Comparison of ENCODE assay signal across 9 cellular contexts in the genomic region with DNA sequence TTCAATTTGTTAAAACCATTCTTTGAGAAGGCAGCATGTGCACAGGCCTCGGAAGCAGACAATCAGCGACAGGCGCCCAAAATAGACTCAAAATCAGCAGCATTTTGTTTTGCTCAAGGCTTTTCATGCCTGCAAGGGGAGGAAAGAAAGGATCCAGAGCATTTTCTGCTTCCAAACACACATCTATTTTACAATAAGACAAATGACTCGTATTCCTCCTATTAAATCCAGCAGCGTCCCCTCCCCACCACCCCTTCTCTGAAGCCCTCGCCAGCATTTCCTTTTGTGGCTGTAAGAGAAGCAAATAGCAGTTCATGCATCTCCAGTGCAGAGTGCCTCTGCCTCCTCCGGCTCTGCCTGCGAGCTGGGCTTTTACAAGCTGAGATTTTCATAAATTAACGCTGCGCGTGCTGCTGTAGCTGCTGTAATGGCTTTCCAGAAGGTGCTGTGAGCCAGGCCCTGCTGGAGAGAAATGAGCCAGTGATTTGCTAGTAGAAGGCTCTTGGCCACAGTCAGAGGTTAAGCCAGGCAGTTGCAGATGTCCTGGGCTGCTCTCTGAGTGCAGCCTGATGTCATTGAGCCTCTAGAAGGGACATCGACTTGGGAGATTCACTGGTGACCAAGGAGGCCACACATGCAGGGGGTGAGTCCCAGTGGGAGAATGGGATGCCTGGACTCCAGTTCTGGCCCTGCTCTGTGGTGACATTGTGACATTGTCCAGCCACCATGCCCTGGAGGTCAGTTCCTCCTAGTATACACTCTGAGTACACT.
DNase-seq lines count a peak whose midpoint lies in the region; FAIRE-seq and TF ChIP-seq lines count a peak whose summit lies in the region.
"Had no signal": no experiment of that assay in that cellular context is flagged by ENCODE, and none has a peak within 500 bp of the region (broad histone marks: within the 10 kb centered on the region; RNA-seq: fewer than 3 reads in every experiment).

No MANE protein-coding gene starts in this region.

- H3K27ac ChIP-seq in endothelial cell of umbilical vein (ENCODE audit: insufficient read depth, low read depth, low read length): peak overlapping the region; percentile 78
- H3K27ac ChIP-seq in transverse colon: peak overlapping the region; percentile 79 to 85 (median 82)

- no peak for TF ChIP-seq CTCF in endothelial cell of umbilical vein (IDR thresholded peaks at IDR 0.05; ENCODE audit: extremely low read depth in 1 of 2, insufficient read depth in 1 of 2, low read depth in 1 of 2, low read length in 2 of 2)
- TF ChIP-seq CTCF in transverse colon (IDR thresholded peaks at IDR 0.05): no peak
- TF ChIP-seq CTCF in progenitor cell of endocrine pancreas (IDR thresholded peaks at IDR 0.05; ENCODE audit: unreplicated experiment): no peak

- FAIRE-seq in endothelial cell of umbilical vein (lab: Jason Lieb, UNC): peak; percentile 94
- FAIRE-seq: keratinocyte had no signal

- H3K4me1 ChIP-seq in endothelial cell of umbilical vein (ENCODE audit: control insufficient read depth, extremely low read depth, insufficient read depth, low read length) (peaks cover 25% of the 10 kb centered on the region), transverse colon (peaks cover 13 to 24% (median 16%) of the 10 kb centered on the region in 4 donors)

- H3K27me3 ChIP-seq in endothelial cell of umbilical vein (ENCODE audit: control insufficient read depth in 2 of 2, insufficient read depth in 2 of 2, low read length in 2 of 2) (no peaks in the 10 kb centered on the region), transverse colon (no peaks in the 10 kb centered on the region)

- peak; percentile 81 for DNase-seq in NCI-H2227 (lab: John Stamatoyannopoulos, UW; ENCODE audit: unreplicated experiment)
- DNase-seq in endothelial cell of umbilical vein (ENCODE audit: low read depth, low spot score): peak; percentile 86
- peak; percentile 56 for DNase-seq in middle frontal gyrus (ENCODE audit: extremely low spot score, low spot score)
- DNase-seq in transverse colon: peak; percentile 42
- DNase-seq in HK-2 (ENCODE audit: unreplicated experiment): no peak
- DNase-seq in progenitor cell of endocrine pancreas (ENCODE audit: low spot score, unreplicated experiment): no peak
- no peak for DNase-seq in NCI-H2171 treated with DMSO at 0.1 percent for 48 hours (lab: John Stamatoyannopoulos, UW)
- DNase-seq: stimulated activated naive CD8-positive, alpha-beta T cell treated with anti-CD3 and anti-CD28 coated beads, Interleukin-15, Interleukin-2, amounts not matched to agents 100 U/mL and 50 U/mL, for 24 hours had no signal

- no peak overlapping the region for H2AFZ ChIP-seq in endothelial cell of umbilical vein (ENCODE audit: low read depth, low read length)

- no peaks in the 10 kb centered on the region for H3K36me3 Mint-ChIP-seq in progenitor cell of endocrine pancreas (ENCODE audit: insufficient read depth)

- no peaks in the 10 kb centered on the region for H3K36me3 ChIP-seq in endothelial cell of umbilical vein (ENCODE audit: control insufficient read depth in 2 of 2, extremely low read depth in 1 of 2, insufficient read depth in 2 of 2, low read length in 2 of 2)
- no peaks in the 10 kb centered on the region for H3K36me3 ChIP-seq in transverse colon

- peak; percentile 3 for TF ChIP-seq EP300 in transverse colon (IDR thresholded peaks at IDR 0.05; ENCODE audit: low read depth)

- H3K9me3 ChIP-seq in endothelial cell of umbilical vein (replicated peaks; ENCODE audit: control insufficient read depth, insufficient read depth, low read length): no peaks in the 10 kb centered on the region
- H3K9me3 ChIP-seq in transverse colon: no peaks in the 10 kb centered on the region

- peaks cover 10% of the 10 kb centered on the region for H3K27me3 Mint-ChIP-seq in progenitor cell of endocrine pancreas

- H3K9me1 ChIP-seq in endothelial cell of umbilical vein (replicated peaks; ENCODE audit: control insufficient read depth, extremely low read depth, insufficient read depth, low read length): no peaks in the 10 kb centered on the region

- in situ Hi-C loops in transverse colon (cut with MboI; ENCODE audit: low pct_ligation_motif_present in 1 of 4, low pct_unique_long_range_greater_than_20kb in 1 of 4, low sequenced_read_pairs in 3 of 4): no loop called here

- no peak overlapping the region for H3K4me3 Mint-ChIP-seq in progenitor cell of endocrine pancreas (ENCODE audit: low read depth)

- dilution Hi-C loops in endothelial cell of umbilical vein (cut with MboI; ENCODE audit: extremely low pct_ligation_motif_present, low sequenced_read_pairs): no loop called here

- no peaks in the 10 kb centered on the region for H3K9me3 Mint-ChIP-seq in progenitor cell of endocrine pancreas (ENCODE audit: low read depth)

- BruUV-seq in endothelial cell of umbilical vein (replicated peaks; lab: Mats Ljungman, UMichigan): no TSS peak

- 22 to 46% methylated on average over 6 to 12 of the region's 12 CpGs for WGBS in transverse colon (ENCODE audit: low coverage in 1 of 2), 2 donors

- peak overlapping the region in 1 of 3 experiments; percentile 25 for H3K4me3 ChIP-seq in endothelial cell of umbilical vein (replicated peaks in 1 of 3; ENCODE audit: insufficient read depth in 1 of 3, low read depth in 1 of 3, low read length in 3 of 3)
- no peak overlapping the region for H3K4me3 ChIP-seq in transverse colon

- no peaks in the 10 kb centered on the region for H4K20me1 ChIP-seq in endothelial cell of umbilical vein (replicated peaks; ENCODE audit: control insufficient read depth, extremely low read depth, insufficient read depth, low read length)

- no peaks in the 10 kb centered on the region for H3K4me1 Mint-ChIP-seq in progenitor cell of endocrine pancreas (ENCODE audit: low read depth)

- no peaks in the 10 kb centered on the region for H3K79me2 ChIP-seq in endothelial cell of umbilical vein (ENCODE audit: control insufficient read depth, insufficient read depth, low read length)

- H3K4me2 ChIP-seq in endothelial cell of umbilical vein (ENCODE audit: insufficient read depth, low read length): peak overlapping the region; percentile 49

- TF ChIP-seq POLR2A in endothelial cell of umbilical vein (IDR thresholded peaks at IDR 0.05; ENCODE audit: low read depth, low read length): no peak
- TF ChIP-seq POLR2A in transverse colon (IDR thresholded peaks at IDR 0.05): no peak

- CTCF ChIA-PET in endothelial cell of umbilical vein (lab: Charles Lee): interaction anchor here (0.7 to 3.9 kb wide), 6 partner anchors 15 to 141 kb away, joined by 3 to 27 read pairs (median 3); no protein-coding TSS in a partner anchor

- POLR2A ChIA-PET in endothelial cell of umbilical vein (lab: Charles Lee): interaction anchor here (1.2 kb wide), 1 partner anchor 18 kb away, joined by 7 read pairs; no protein-coding TSS in a partner anchor

- intact Hi-C loops in endothelial cell of umbilical vein (cut with micrococcal nuclease): loop anchor here (1.0 kb wide), 5 partner anchors 14 to 164 kb away; a partner anchor contains a TSS
- intact Hi-C loops in transverse colon (cut with DNase I; ENCODE audit: low total_unique reads): no loop called here

- H3K27ac Mint-ChIP-seq in progenitor cell of endocrine pancreas: no peak overlapping the region

- peak overlapping the region; percentile 63 for H3K9ac ChIP-seq in endothelial cell of umbilical vein (replicated peaks; ENCODE audit: extremely low read depth, insufficient read depth, low read length)

TF ChIP-seq in endothelial cell of umbilical vein, 7 proteins besides CTCF, POLR2A, EP300 and RAD21:
- no peak for TF ChIP-seq POLR2AphosphoS5 (IDR thresholded peaks at IDR 0.05; ENCODE audit: insufficient read depth, low read depth, low read length)
- TF ChIP-seq, protein P1, sequence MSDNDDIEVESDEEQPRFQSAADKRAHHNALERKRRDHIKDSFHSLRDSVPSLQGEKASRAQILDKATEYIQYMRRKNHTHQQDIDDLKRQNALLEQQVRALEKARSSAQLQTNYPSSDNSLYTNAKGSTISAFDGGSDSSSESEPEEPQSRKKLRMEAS (IDR thresholded peaks at IDR 0.05; ENCODE audit: insufficient read depth, insufficient read length): no peak
- no peak for TF ChIP-seq MYC (IDR thresholded peaks at IDR 0.05; ENCODE audit: low read depth, low read length)
- TF ChIP-seq FOS (IDR thresholded peaks at IDR 0.05; ENCODE audit: borderline replicate concordance, insufficient read depth, low read length): peak; percentile 69
- no peak for TF ChIP-seq EZH2 (IDR thresholded peaks at IDR 0.05; ENCODE audit: borderline replicate concordance, low read depth, low read length, severe bottlenecking)
- TF ChIP-seq JUN (IDR thresholded peaks at IDR 0.05; ENCODE audit: borderline replicate concordance, insufficient read depth, insufficient read length, low read depth): peak; percentile 38

Comparison
In these comparisons a context has a peak if more than half of its experiments do, and no peak if none do; other contexts are left out.
1. DNase-seq: peak in NCI-H2227 (single experiment), endothelial cell of umbilical vein (single experiment), middle frontal gyrus (single experiment) and transverse colon (single experiment); none in HK-2 (single experiment), progenitor cell of endocrine pancreas (single experiment) and NCI-H2171 treated with DMSO at 0.1 percent for 48 hours (single experiment).